In the genomic region with DNA sequence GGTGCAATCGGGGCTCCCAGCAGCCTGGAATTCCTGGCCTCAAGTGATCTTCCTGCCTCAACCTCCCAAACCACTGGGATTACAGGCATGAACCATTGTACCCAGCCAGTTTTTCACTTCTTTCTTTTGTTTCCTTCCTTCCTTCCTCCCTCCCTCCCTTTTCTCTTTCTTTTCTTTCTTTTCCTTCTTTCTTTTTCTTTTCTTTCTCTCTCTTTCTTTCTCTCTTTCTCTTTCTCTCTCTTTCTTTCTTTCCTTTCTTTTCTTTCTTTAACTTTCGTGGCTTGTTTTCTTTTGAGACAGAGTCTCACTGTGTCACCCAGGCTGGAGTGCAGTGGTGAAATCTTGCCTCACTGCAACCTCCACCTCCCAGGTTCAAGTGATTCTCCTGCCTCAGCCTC, we compare ENCODE assay signal across 28 cellular contexts. TPM values are rescaled to one million over a fixed set of nuclear protein-coding genes. Genes with fewer than 3 reads are reported as not detected.
A peak's percentile ranks its signal among the peaks of the same experiment; 100 is the strongest.
DNase-seq lines count a peak whose midpoint lies in the region; ATAC-seq and TF ChIP-seq lines count a peak whose summit lies in the region.
"Had no signal": no experiment of that assay in that cellular context is flagged by ENCODE, and none has a peak within 500 bp of the region (broad histone marks: within the 10 kb centered on the region; RNA-seq: fewer than 3 reads in every experiment).

No MANE protein-coding gene starts in this region.

- H3K27ac Mint-ChIP-seq in stimulated activated naive CD8-positive, alpha-beta T cell treated with anti-CD3 and anti-CD28 coated beads, Interleukin-15, amount 100 ng/mL, for 72 hours = peak overlapping the region; percentile 0 to 75
- peak overlapping the region in 5 of 6 donors; percentile 47 to 99 (median 94) for H3K27ac Mint-ChIP-seq in naive B cell
- peak overlapping the region in 4 of 10 donors; percentile 25 to 79 (median 60) for H3K27ac Mint-ChIP-seq in naive thymus-derived CD8-positive, alpha-beta T cell
- H3K27ac Mint-ChIP-seq: activated CD4-positive, alpha-beta T cell treated with anti-CD3 and anti-CD28 coated beads for 36 hours; activated T-helper 2 cell treated with anti-CD3 and anti-CD28 coated beads, Interferon-gamma antibody, Interleukin-2, Interleukin-4, amounts not matched to agents 10 μg/mL and 5 μg/mL and 100 μg/mL, durations not matched to agents 14 hours and 24 hours and 36 hours; mesothelial cell of epicardium had no signal

- peak overlapping the region; percentile 51 for H3K4me2 ChIP-seq in OCI-LY7 (ENCODE audit: low read length)

- no peak for ATAC-seq in stimulated activated naive CD8-positive, alpha-beta T cell treated with anti-CD3 and anti-CD28 coated beads, Interleukin-15, amount 100 ng/mL, for 72 hours
- no peak for ATAC-seq in stimulated activated naive CD8-positive, alpha-beta T cell treated with anti-CD3 and anti-CD28 coated beads, Interleukin-15, Interleukin-2, amounts not matched to agents 100 U/mL and 50 U/mL, for 24 hours
- ATAC-seq in naive B cell (ENCODE audit: low read depth in 2 of 2) = no peak
- ATAC-seq in naive thymus-derived CD8-positive, alpha-beta T cell = no peak
- ATAC-seq: activated CD4-positive, alpha-beta T cell treated with anti-CD3 and anti-CD28 coated beads for 36 hours; naive thymus-derived CD4-positive, alpha-beta T cell had no signal

- no peaks in the 10 kb centered on the region for H4K20me1 ChIP-seq in OCI-LY7 (ENCODE audit: insufficient read depth, low read length)

- TF ChIP-seq CTCF in OCI-LY7 (conservative IDR thresholded peaks at IDR 0.05; ENCODE audit: low read length) (no peak), GM10266 (IDR thresholded peaks at IDR 0.05; ENCODE audit: control insufficient read depth, insufficient read depth, low read depth, missing control alignments) (no peak)

- intact Hi-C loops in OCI-LY7 (cut with micrococcal nuclease; ENCODE audit: unreplicated experiment) = loop anchor here (1.0 to 10.0 kb wide), 3 partner anchors 19 to 641 kb away; no protein-coding TSS in a partner anchor

- BruUV-seq in OCI-LY7 (replicated peaks; lab: Mats Ljungman, UMichigan) = no TSS peak

- no peak overlapping the region for H3K4me3 Mint-ChIP-seq in stimulated activated naive CD8-positive, alpha-beta T cell treated with anti-CD3 and anti-CD28 coated beads, Interleukin-15, amount 100 ng/mL, for 72 hours
- H3K4me3 Mint-ChIP-seq in naive B cell = peak overlapping the region in 5 of 8 donors; percentile 66 to 80 (median 74)
- no peak overlapping the region for H3K4me3 Mint-ChIP-seq in naive thymus-derived CD8-positive, alpha-beta T cell
- H3K4me3 Mint-ChIP-seq: activated CD4-positive, alpha-beta T cell treated with anti-CD3 and anti-CD28 coated beads for 36 hours; activated naive CD8-positive, alpha-beta T cell; mesothelial cell of epicardium; naive thymus-derived CD4-positive, alpha-beta T cell had no signal

- CTCF ChIA-PET in OCI-LY7 (lab: Charles Lee; ENCODE audit: unreplicated experiment) = interaction anchor here (1.0 to 1.1 kb wide), 2 partner anchors 14 to 37 kb away, joined by 3 to 4 read pairs; no protein-coding TSS in a partner anchor

- H3K4me1 ChIP-seq in OCI-LY7 (ENCODE audit: insufficient read depth, low read length, poor library complexity, severe bottlenecking) = peaks cover 77% of the 10 kb centered on the region
- H3K4me1 ChIP-seq: ascending aorta, colonic mucosa had no signal

- peaks cover 30% of the 10 kb centered on the region; the same call in 1 of the 2 replicates for H3K79me2 ChIP-seq in OCI-LY7 (ENCODE audit: insufficient read depth, low read depth, low read length)

- H3K9me3 Mint-ChIP-seq in stimulated activated naive CD8-positive, alpha-beta T cell treated with anti-CD3 and anti-CD28 coated beads, Interleukin-15, amount 100 ng/mL, for 72 hours = no peaks in the 10 kb centered on the region
- H3K9me3 Mint-ChIP-seq in naive B cell = peaks cover 0 to 2% (median 0%) of the 10 kb centered on the region in 7 donors
- no peaks in the 10 kb centered on the region for H3K9me3 Mint-ChIP-seq in naive thymus-derived CD8-positive, alpha-beta T cell
- H3K9me3 Mint-ChIP-seq: activated T-helper 2 cell treated with anti-CD3 and anti-CD28 coated beads, Interferon-gamma antibody, Interleukin-2, Interleukin-4, amounts not matched to agents 10 μg/mL and 5 μg/mL and 100 μg/mL, durations not matched to agents 14 hours and 24 hours and 36 hours; mesothelial cell of epicardium; naive thymus-derived CD4-positive, alpha-beta T cell had no signal

- POLR2A ChIA-PET in OCI-LY7 (lab: Charles Lee) = interaction anchor here (0.6 to 9.7 kb wide), 3 partner anchors 13 to 1253 kb away, joined by 3 to 66 read pairs (median 26); partner anchors contain the start of gene ORAI2
- POLR2A ChIA-PET in naive thymus-derived CD8-positive, alpha-beta T cell (lab: Charles Lee) = interaction anchor here (0.7 to 4.7 kb wide), 2 partner anchors 13 to 43 kb away, joined by 3 to 22 read pairs; partner anchors contain the start of gene ORAI2

- peak overlapping the region; percentile 37 for H3K4me3 ChIP-seq in OCI-LY7 (ENCODE audit: low read depth, low read length, poor library complexity, severe bottlenecking)
- H3K4me3 ChIP-seq: ascending aorta, cardiac muscle cell, colonic mucosa, ovary, SJSA1 had no signal

- peaks cover 0 to 15% of the 10 kb centered on the region in 2 donors for H3K36me3 Mint-ChIP-seq in naive B cell
- H3K36me3 Mint-ChIP-seq in naive thymus-derived CD8-positive, alpha-beta T cell = peaks cover 0 to 52% (median 4%) of the 10 kb centered on the region in 3 donors
- H3K36me3 Mint-ChIP-seq: activated naive CD8-positive, alpha-beta T cell had no signal

- no peaks in the 10 kb centered on the region for H3K27me3 Mint-ChIP-seq in stimulated activated naive CD8-positive, alpha-beta T cell treated with anti-CD3 and anti-CD28 coated beads, Interleukin-15, amount 100 ng/mL, for 72 hours
- H3K27me3 Mint-ChIP-seq in naive B cell = no peaks in the 10 kb centered on the region
- H3K27me3 Mint-ChIP-seq in naive thymus-derived CD8-positive, alpha-beta T cell = no peaks in the 10 kb centered on the region
- H3K27me3 Mint-ChIP-seq: activated CD4-positive, alpha-beta T cell treated with anti-CD3 and anti-CD28 coated beads for 36 hours; activated naive CD8-positive, alpha-beta T cell; naive thymus-derived CD4-positive, alpha-beta T cell had no signal

- no peaks in the 10 kb centered on the region for H3K9me2 ChIP-seq in OCI-LY7 (ENCODE audit: insufficient read depth, low read length)

- peak overlapping the region; percentile 100 for H3K27ac ChIP-seq in OCI-LY7 (ENCODE audit: low read depth, low read length, poor library complexity, severe bottlenecking)
- H3K27ac ChIP-seq: ascending aorta, cardiac muscle cell, colonic mucosa, SJSA1 had no signal

- H3K36me3 ChIP-seq in OCI-LY7 (ENCODE audit: insufficient read depth, low read length) = peaks cover 75% of the 10 kb centered on the region
- H3K36me3 ChIP-seq: colonic mucosa, ovary had no signal

- H2AFZ ChIP-seq in OCI-LY7 (ENCODE audit: low read length) = no peak overlapping the region

- DNase-seq in stimulated activated naive CD8-positive, alpha-beta T cell treated with anti-CD3 and anti-CD28 coated beads, Interleukin-15, amount 100 ng/mL, for 72 hours = no peak
- no peak for DNase-seq in stimulated activated naive CD8-positive, alpha-beta T cell treated with anti-CD3 and anti-CD28 coated beads, Interleukin-15, Interleukin-2, amounts not matched to agents 100 U/mL and 50 U/mL, for 24 hours
- no peak for DNase-seq in OCI-LY7 (ENCODE audit: low spot score)
- no peak for DNase-seq in naive B cell
- DNase-seq in GM10266 (ENCODE audit: extremely low spot score) = no peak
- DNase-seq in NCI-H2171 (lab: John Stamatoyannopoulos, UW) = no peak
- DNase-seq in naive thymus-derived CD8-positive, alpha-beta T cell = no peak
- DNase-seq: activated CD4-positive, alpha-beta T cell treated with anti-CD3 and anti-CD28 coated beads for 36 hours; C1 segment of cervical spinal cord; colonic mucosa; DND-41; effector memory CD4-positive, alpha-beta T cell; erythroblast; glutamatergic neuron; GOT3; naive thymus-derived CD4-positive, alpha-beta T cell; NCI-H1092; NCI-H1694 treated with DMSO at 0.1 percent for 48 hours; NCI-H2171 treated with DMSO at 0.1 percent for 48 hours; NCI-H524; ovary; trophoblast cell had no signal

- peaks cover 25% of the 10 kb centered on the region for H3K4me1 Mint-ChIP-seq in stimulated activated naive CD8-positive, alpha-beta T cell treated with anti-CD3 and anti-CD28 coated beads, Interleukin-15, amount 100 ng/mL, for 72 hours
- peaks cover 39 to 58% (median 44%) of the 10 kb centered on the region in 3 donors for H3K4me1 Mint-ChIP-seq in naive B cell
- peaks cover 5 to 30% (median 7%) of the 10 kb centered on the region in 4 donors for H3K4me1 Mint-ChIP-seq in naive thymus-derived CD8-positive, alpha-beta T cell
- H3K4me1 Mint-ChIP-seq: activated CD4-positive, alpha-beta T cell treated with anti-CD3 and anti-CD28 coated beads for 36 hours; mesothelial cell of epicardium had no signal

- H3K9me3 ChIP-seq in OCI-LY7 (ENCODE audit: low read length) = peaks cover 4% of the 10 kb centered on the region; the same call in 1 of the 2 replicates
- H3K9me3 ChIP-seq: ascending aorta, colonic mucosa, ovary, SJSA1 had no signal

RNA-seq across cellular contexts. Expression of gene ORAI2, which starts 12.3 kb away (rescaled TPM):
- 130 and 149 TPM in 2 replicates for total RNA-seq in OCI-LY7 (2014; rRNA removed; shearing (Covaris generic))
- 230 and 263 TPM in 2 replicates for total RNA-seq in OCI-LY7 (2022)
- 100 to 1,000 TPM; 236 to 340 (median 260) TPM for polyA plus RNA-seq in naive B cell (ENCODE audit: low read depth in 6 of 6)
- total RNA-seq in naive thymus-derived CD8-positive, alpha-beta T cell = 10 to 100 TPM; 29.1 to 33.6 TPM
- 10 to 100 TPM; 35.9 to 54.4 (median 37.2) TPM for polyA plus RNA-seq in naive thymus-derived CD8-positive, alpha-beta T cell

RNA-seq across cellular contexts. Expression of gene ALKBH4, which starts 19.0 kb away (rescaled TPM):
- total RNA-seq in OCI-LY7 (2014; rRNA removed; shearing (Covaris generic)) = 17.5 and 23.6 TPM in 2 replicates
- 12.1 and 13.3 TPM in 2 replicates for total RNA-seq in OCI-LY7 (2022)
- polyA plus RNA-seq in naive B cell (ENCODE audit: low read depth in 6 of 6) = 10 to 100 TPM; 12.4 to 23.5 (median 19.0) TPM
- total RNA-seq in naive thymus-derived CD8-positive, alpha-beta T cell = 10 to 100 TPM in 1 of 2 experiments, 1 to 10 TPM in 1; 9.9 to 12.9 TPM
- polyA plus RNA-seq in naive thymus-derived CD8-positive, alpha-beta T cell = 10 to 100 TPM; 14.8 to 17.3 (median 16.4) TPM

RNA-seq across cellular contexts. Expression of gene LRWD1, which starts 19.1 kb away (rescaled TPM):
- 63.1 and 68.2 TPM in 2 replicates for total RNA-seq in OCI-LY7 (2014; rRNA removed; shearing (Covaris generic))
- 37.7 and 39.1 TPM in 2 replicates for total RNA-seq in OCI-LY7 (2022)
- 10 to 100 TPM in 5 of 6 donors, 1 to 10 TPM in 1; 6.9 to 22.1 (median 17.3) TPM for polyA plus RNA-seq in naive B cell (ENCODE audit: low read depth in 6 of 6)
- total RNA-seq in naive thymus-derived CD8-positive, alpha-beta T cell = 10 to 100 TPM; 21.6 to 23.6 TPM
- polyA plus RNA-seq in naive thymus-derived CD8-positive, alpha-beta T cell = 10 to 100 TPM in 2 of 3 donors, 1 to 10 TPM in 1; 7.2 to 14.5 (median 11.4) TPM

RNA-seq across cellular contexts. Expression of gene POLR2J, which starts 33.0 kb away (rescaled TPM):
- 58.1 and 62.4 TPM in 2 replicates for total RNA-seq in OCI-LY7 (2014; rRNA removed; shearing (Covaris generic))
- 62.9 and 68.6 TPM in 2 replicates for total RNA-seq in OCI-LY7 (2022)
- 100 to 1,000 TPM in 3 of 6 donors, 10 to 100 TPM in 3; 65.4 to 149 (median 107) TPM for polyA plus RNA-seq in naive B cell (ENCODE audit: low read depth in 6 of 6)
- 10 to 100 TPM; 44.3 to 44.4 TPM for total RNA-seq in naive thymus-derived CD8-positive, alpha-beta T cell
- 100 to 1,000 TPM in 2 of 3 donors, 10 to 100 TPM in 1; 65.6 to 112 (median 103) TPM for polyA plus RNA-seq in naive thymus-derived CD8-positive, alpha-beta T cell

RNA-seq across cellular contexts. Expression of gene PRKRIP1, which starts 49.5 kb away (rescaled TPM):
- total RNA-seq in OCI-LY7 (2014; rRNA removed; shearing (Covaris generic)) = 47.1 and 60.7 TPM in 2 replicates
- 42.5 and 48.2 TPM in 2 replicates for total RNA-seq in OCI-LY7 (2022)
- polyA plus RNA-seq in naive B cell (ENCODE audit: low read depth in 6 of 6) = 10 to 100 TPM; 13.1 to 28.6 (median 17.4) TPM
- 10 to 100 TPM; 47.9 TPM for total RNA-seq in naive thymus-derived CD8-positive, alpha-beta T cell
- 10 to 100 TPM; 13.4 to 27.0 (median 17.7) TPM for polyA plus RNA-seq in naive thymus-derived CD8-positive, alpha-beta T cell

Comparison
In these comparisons a context has a peak if more than half of its experiments do, and no peak if none do; other contexts are left out.
1. H3K4me3 Mint-ChIP-seq: peak in naive B cell (5 of 8); none in stimulated activated naive CD8-positive, alpha-beta T cell treated with anti-CD3 and anti-CD28 coated beads, Interleukin-15, amount 100 ng/mL, for 72 hours (0 of 2) and naive thymus-derived CD8-positive, alpha-beta T cell (0 of 10).